ENCODE assay signal across 1 cellular context in the genomic region with DNA sequence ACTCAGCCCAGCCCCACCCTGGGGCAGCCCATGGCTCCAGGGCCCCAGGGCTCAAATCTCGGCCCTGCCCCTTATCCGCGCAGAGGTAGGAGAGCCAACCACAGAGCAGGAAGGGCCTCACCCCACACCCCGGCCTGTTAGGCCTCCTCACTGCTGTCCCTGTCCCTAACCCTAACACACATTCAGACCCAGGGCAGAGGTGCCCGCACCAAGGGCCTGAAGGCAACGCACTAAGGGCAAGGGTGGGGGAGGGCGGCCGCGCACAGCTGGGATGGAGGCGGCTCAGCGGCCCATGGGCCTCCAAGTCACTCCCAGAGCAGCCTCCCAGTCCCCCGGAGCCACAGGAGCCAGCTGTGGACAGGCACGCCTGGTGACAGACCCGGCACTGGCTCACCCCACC.
A peak's percentile ranks its signal among the peaks of the same experiment; 100 is the strongest.
TF ChIP-seq lines count a peak whose summit lies in the region.

No MANE protein-coding gene starts in this region.

TF ChIP-seq in H1, 55 proteins besides CTCF, POLR2A, EP300 and RAD21:
- TF ChIP-seq POLR2AphosphoS5 (IDR thresholded peaks at IDR 0.05; ENCODE audit: low read depth, low read length), result peak; percentile 60
- no peak for TF ChIP-seq SAP30 (IDR thresholded peaks at IDR 0.05; ENCODE audit: insufficient read depth, insufficient replicate concordance, low read length)
TF ChIP-seq in H1: peak in this region for 1.
